In the genomic region with DNA sequence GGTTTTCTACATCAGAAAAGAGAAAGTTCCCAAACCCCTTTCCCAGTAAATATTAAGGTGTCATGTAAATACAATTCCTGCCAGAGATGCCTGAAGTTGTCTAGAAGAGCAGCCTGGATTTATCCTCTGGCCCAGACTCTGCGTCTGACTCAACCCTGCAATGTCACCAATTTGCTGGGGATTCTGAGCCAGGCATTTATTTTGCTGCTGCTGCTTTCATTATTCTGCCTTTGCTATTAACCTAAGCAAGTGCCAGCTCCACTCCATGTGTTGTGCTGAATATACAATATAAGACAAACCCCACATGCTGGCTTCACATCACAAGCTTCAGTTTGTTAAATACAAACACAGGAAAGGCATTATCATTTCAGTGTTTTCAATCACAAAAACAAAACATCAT, we compare ENCODE assay signal across 16 cellular contexts. TPM values are rescaled to one million over a fixed set of nuclear protein-coding genes. Genes with fewer than 3 reads are reported as not detected.
A peak's percentile ranks its signal among the peaks of the same experiment; 100 is the strongest.
DNase-seq lines count a peak whose midpoint lies in the region; ATAC-seq and TF ChIP-seq lines count a peak whose summit lies in the region.
"Had no signal": no experiment of that assay in that cellular context is flagged by ENCODE, and none has a peak within 500 bp of the region (broad histone marks: within the 10 kb centered on the region; RNA-seq: fewer than 3 reads in every experiment).

No MANE protein-coding gene starts in this region.

- ATAC-seq in activated T-cell treated with anti-CD3 and anti-CD28 coated beads, Interleukin-2, amount 50 U/mL, for 4 hours = no peak
- no peak for ATAC-seq in GM21717 (IDR thresholded peaks at IDR 0.05; ENCODE audit: unreplicated experiment)
- ATAC-seq in activated CD8-positive, alpha-beta memory T cell treated with anti-CD3 and anti-CD28 coated beads, Interleukin-2, amount 10 ng/mL, durations not matched to agents 7 days and 5 days = no peak
- ATAC-seq: body of pancreas had no signal

- intact Hi-C loops in Caco-2 (cut with micrococcal nuclease; ENCODE audit: unreplicated experiment) = no loop called here

- POLR2A ChIA-PET in Caco-2 (lab: Charles Lee) = no interaction called here

- no peaks in the 10 kb centered on the region for H3K36me3 Mint-ChIP-seq in Caco-2 (ENCODE audit: insufficient read depth, unreplicated experiment)
- H3K36me3 Mint-ChIP-seq in activated T-cell treated with anti-CD3 and anti-CD28 coated beads, Interleukin-2, amount 50 U/mL, for 4 hours (ENCODE audit: insufficient read depth) = no peaks in the 10 kb centered on the region
- no peaks in the 10 kb centered on the region for H3K36me3 Mint-ChIP-seq in activated CD8-positive, alpha-beta memory T cell treated with anti-CD3 and anti-CD28 coated beads, Interleukin-2, amount 10 ng/mL, durations not matched to agents 7 days and 5 days
- H3K36me3 Mint-ChIP-seq: immature natural killer cell, mesothelial cell of epicardium had no signal

- H3K36me3 ChIP-seq in Caco-2 (ENCODE audit: control insufficient read depth, insufficient read depth, low read length) = no peaks in the 10 kb centered on the region
- H3K36me3 ChIP-seq: HAP-1, stomach had no signal

- CTCF ChIA-PET in Caco-2 (lab: Charles Lee) = no interaction called here
- CTCF ChIA-PET in activated CD8-positive, alpha-beta memory T cell treated with anti-CD3 and anti-CD28 coated beads, Interleukin-2, amount 10 ng/mL, durations not matched to agents 7 days and 5 days (lab: Charles Lee) = interaction anchor here (1.0 to 1.2 kb wide), 2 partner anchors 37 to 148 kb away, joined by 3 read pairs; no protein-coding TSS in a partner anchor

- H3K4me1 ChIP-seq in Caco-2 = no peaks in the 10 kb centered on the region

- H3K9me3 Mint-ChIP-seq in Caco-2 (ENCODE audit: unreplicated experiment) = no peaks in the 10 kb centered on the region
- no peaks in the 10 kb centered on the region for H3K9me3 Mint-ChIP-seq in activated T-cell treated with anti-CD3 and anti-CD28 coated beads, Interleukin-2, amount 50 U/mL, for 4 hours
- no peaks in the 10 kb centered on the region for H3K9me3 Mint-ChIP-seq in activated CD8-positive, alpha-beta memory T cell treated with anti-CD3 and anti-CD28 coated beads, Interleukin-2, amount 10 ng/mL, durations not matched to agents 7 days and 5 days (ENCODE audit: low read depth)
- H3K9me3 Mint-ChIP-seq: mesothelial cell of epicardium had no signal

- H3K27ac Mint-ChIP-seq in Caco-2 (ENCODE audit: unreplicated experiment) = no peak overlapping the region
- H3K27ac Mint-ChIP-seq in activated CD8-positive, alpha-beta memory T cell treated with anti-CD3 and anti-CD28 coated beads, Interleukin-2, amount 10 ng/mL, durations not matched to agents 7 days and 5 days = no peak overlapping the region
- H3K27ac Mint-ChIP-seq: immature natural killer cell, mesothelial cell of epicardium had no signal

- peak; percentile 83 for DNase-seq in G401 (ENCODE audit: low spot score)
- DNase-seq in NCI-H446 treated with DMSO at 0.1 percent for 48 hours (lab: John Stamatoyannopoulos, UW) = peak; percentile 12
- peak; percentile 21 for DNase-seq in dermis blood vessel endothelial cell
- DNase-seq in occipital lobe (lab: John Stamatoyannopoulos, UW) = peak; percentile 20
- no peak for DNase-seq in Caco-2
- DNase-seq in activated T-cell treated with anti-CD3 and anti-CD28 coated beads, Interleukin-2, amount 50 U/mL, for 4 hours = no peak
- no peak for DNase-seq in activated CD8-positive, alpha-beta memory T cell treated with anti-CD3 and anti-CD28 coated beads, Interleukin-2, amount 10 ng/mL, durations not matched to agents 7 days and 5 days
- DNase-seq: activated gamma-delta T cell, body of pancreas, DMS79 treated with DMSO at 0.1 percent for 48 hours, immature natural killer cell, NCI-H2227 treated with DMSO at 0.1 percent for 48 hours, stomach had no signal

- H3K4me1 Mint-ChIP-seq in Caco-2 (ENCODE audit: low read depth, unreplicated experiment) = no peaks in the 10 kb centered on the region
- peaks cover 12% of the 10 kb centered on the region for H3K4me1 Mint-ChIP-seq in activated T-cell treated with anti-CD3 and anti-CD28 coated beads, Interleukin-2, amount 50 U/mL, for 4 hours (ENCODE audit: low read depth)
- peaks cover 3% of the 10 kb centered on the region for H3K4me1 Mint-ChIP-seq in activated CD8-positive, alpha-beta memory T cell treated with anti-CD3 and anti-CD28 coated beads, Interleukin-2, amount 10 ng/mL, durations not matched to agents 7 days and 5 days

- no TSS peak for BruUV-seq in Caco-2 (replicated peaks; lab: Mats Ljungman, UMichigan)

- no peaks in the 10 kb centered on the region for H3K9me3 ChIP-seq in Caco-2
- H3K9me3 ChIP-seq: body of pancreas, HAP-1, stomach had no signal

- H3K27me3 Mint-ChIP-seq in Caco-2 (ENCODE audit: insufficient read depth, unreplicated experiment) = peaks cover 9% of the 10 kb centered on the region
- peaks cover 4% of the 10 kb centered on the region for H3K27me3 Mint-ChIP-seq in activated T-cell treated with anti-CD3 and anti-CD28 coated beads, Interleukin-2, amount 50 U/mL, for 4 hours (ENCODE audit: low read depth)
- H3K27me3 Mint-ChIP-seq in activated CD8-positive, alpha-beta memory T cell treated with anti-CD3 and anti-CD28 coated beads, Interleukin-2, amount 10 ng/mL, durations not matched to agents 7 days and 5 days = peaks cover 10% of the 10 kb centered on the region

- TF ChIP-seq CTCF in Caco-2 (IDR thresholded peaks at IDR 0.05; ENCODE audit: insufficient read depth in 1 of 2, low read depth in 1 of 2, low read length in 1 of 2, severe bottlenecking in 1 of 2, unreplicated experiment in 1 of 2) = no peak

- no peak overlapping the region for H3K4me3 ChIP-seq in Caco-2 (ENCODE audit: low read depth, low read length)
- H3K4me3 ChIP-seq: body of pancreas, HAP-1, stomach had no signal

- H3K4me3 Mint-ChIP-seq in Caco-2 (ENCODE audit: unreplicated experiment) = no peak overlapping the region
- no peak overlapping the region for H3K4me3 Mint-ChIP-seq in activated T-cell treated with anti-CD3 and anti-CD28 coated beads, Interleukin-2, amount 50 U/mL, for 4 hours
- H3K4me3 Mint-ChIP-seq in activated CD8-positive, alpha-beta memory T cell treated with anti-CD3 and anti-CD28 coated beads, Interleukin-2, amount 10 ng/mL, durations not matched to agents 7 days and 5 days = no peak overlapping the region
- H3K4me3 Mint-ChIP-seq: immature natural killer cell, mesothelial cell of epicardium had no signal

- in situ Hi-C loops in G401 (cut with HindIII; ENCODE audit: low sequenced_read_pairs) = no loop called here

- H3K27me3 ChIP-seq in Caco-2 (replicated peaks; ENCODE audit: control insufficient read depth, insufficient read depth, low read length) = no peaks in the 10 kb centered on the region
- H3K27me3 ChIP-seq: body of pancreas, stomach had no signal

RNA-seq across cellular contexts. Expression of gene ELAPOR2, which starts 59.1 kb away (rescaled TPM):
- 28.7 and 50.1 TPM in 2 replicates for total RNA-seq in G401 (2014; rRNA removed; shearing (Covaris generic))
- total RNA-seq in dermis blood vessel endothelial cell (108 and 168 TPM in 2 replicates), occipital lobe (41.8 TPM), Caco-2 (2022) (4.6 and 5.6 TPM in 2 replicates)
- total RNA-seq in activated T-cell treated with anti-CD3 and anti-CD28 coated beads, Interleukin-2, amount 50 U/mL, for 4 hours = 1 to 10 TPM in 2 of 3 donors, under 1 TPM in 1; 0.91 to 2.0 (median 1.4) TPM
- 1 to 10 TPM; 2.3 to 3.3 TPM for total RNA-seq in activated CD8-positive, alpha-beta memory T cell treated with anti-CD3 and anti-CD28 coated beads, Interleukin-2, amount 10 ng/mL, durations not matched to agents 7 days and 5 days

Comparison
In these comparisons a context has a peak if more than half of its experiments do, and no peak if none do; other contexts are left out.
1. DNase-seq: peak in G401 (single experiment), NCI-H446 treated with DMSO at 0.1 percent for 48 hours (single experiment), dermis blood vessel endothelial cell (single experiment) and occipital lobe (single experiment); none in Caco-2 (0 of 2), activated T-cell treated with anti-CD3 and anti-CD28 coated beads, Interleukin-2, amount 50 U/mL, for 4 hours (single experiment) and activated CD8-positive, alpha-beta memory T cell treated with anti-CD3 and anti-CD28 coated beads, Interleukin-2, amount 10 ng/mL, durations not matched to agents 7 days and 5 days (single experiment).